In genomic region chr17:65479282-65479681, GRCh38 we compare ENCODE assay signal across 8 cellular contexts.
"Had no signal": no experiment of that assay in that cellular context is flagged by ENCODE, and none has a peak within 500 bp of the region (broad histone marks: within the 10 kb centered on the region; RNA-seq: fewer than 3 reads in every experiment).

No MANE protein-coding gene starts in this region.

- H3K9ac ChIP-seq: GM23248 had no signal

- DNase-seq: GM23248, GOT3, H7, HFFc6, IMR-90 had no signal

- H3K9me3 ChIP-seq: HAP-1 had no signal

- H3K27ac ChIP-seq: GM23248 had no signal

- FAIRE-seq: K562 had no signal

- H3K36me3 ChIP-seq: HAP-1 had no signal

- H3K4me1 ChIP-seq: HAP-1 had no signal

- ATAC-seq: HCT116, K562 had no signal

- H3K4me3 ChIP-seq: GM23248, HAP-1, K562 had no signal
